ENCODE assay signal across 34 cellular contexts in the genomic region with DNA sequence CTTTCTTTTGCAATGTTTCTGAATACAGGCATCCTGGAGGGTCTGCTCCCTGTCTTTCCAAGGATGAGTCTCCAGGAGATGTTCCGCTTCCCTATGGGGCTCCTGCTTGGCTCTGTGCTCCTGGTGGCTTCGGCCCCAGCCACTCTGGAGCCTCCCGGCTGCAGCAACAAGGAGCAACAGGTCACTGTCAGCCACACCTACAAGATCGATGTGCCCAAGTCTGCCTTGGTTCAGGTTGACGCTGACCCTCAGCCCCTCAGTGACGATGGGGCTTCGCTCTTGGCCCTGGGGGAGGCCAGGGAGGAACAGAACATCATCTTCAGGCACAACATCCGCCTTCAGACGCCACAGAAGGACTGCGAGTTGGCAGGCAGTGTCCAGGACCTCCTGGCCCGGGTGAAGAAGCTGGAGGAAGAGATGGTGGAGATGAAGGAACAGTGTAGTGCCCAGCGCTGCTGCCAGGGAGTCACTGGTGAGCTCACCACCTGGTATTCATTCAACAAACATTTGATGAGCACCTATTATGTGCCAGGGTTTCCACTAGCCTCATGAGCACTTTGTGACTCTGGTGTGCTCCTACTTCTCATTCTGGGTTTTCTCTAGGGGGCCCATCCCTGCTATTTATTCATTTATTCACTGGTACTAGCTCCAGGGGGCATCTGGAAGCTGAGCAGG. TPM values are rescaled to one million over a fixed set of nuclear protein-coding genes. Genes with fewer than 3 reads are reported as not detected.
"Had no signal": no experiment of that assay in that cellular context is flagged by ENCODE, and none has a peak within 500 bp of the region (broad histone marks: within the 10 kb centered on the region; RNA-seq: fewer than 3 reads in every experiment).

No MANE protein-coding gene starts in this region.

- H3K36me3 ChIP-seq: ascending aorta, breast epithelium, cardiac muscle cell, gastroesophageal sphincter, heart right ventricle had no signal

- H3K27me3 ChIP-seq: ascending aorta, breast epithelium, cardiac muscle cell, gastroesophageal sphincter had no signal

- H3K4me3 Mint-ChIP-seq: activated CD4-positive, alpha-beta memory T cell treated with anti-CD3 and anti-CD28 coated beads for 36 hours; activated CD4-positive, alpha-beta T cell treated with anti-CD3 and anti-CD28 coated beads for 36 hours; activated CD4-positive, alpha-beta T cell treated with anti-CD3 and anti-CD28 coated beads, Interleukin-2, amount 10 ng/mL, durations not matched to agents 24 days and 14 days; activated CD8-positive, alpha-beta memory T cell treated with anti-CD3 and anti-CD28 coated beads, Interleukin-2, amount 10 ng/mL, durations not matched to agents 7 days and 5 days; activated CD8-positive, alpha-beta T cell treated with anti-CD3 and anti-CD28 coated beads, Interleukin-2, amount 10 ng/mL, durations not matched to agents 7 days and 5 days; activated naive CD4-positive, alpha-beta T cell treated with anti-CD3 and anti-CD28 coated beads for 36 hours; activated naive CD4-positive, alpha-beta T cell treated with anti-CD3 and anti-CD28 coated beads, Interleukin-2, amount 50 U/mL, for 24 hours; activated naive CD8-positive, alpha-beta T cell treated with anti-CD3 and anti-CD28 coated beads for 36 hours; activated naive CD8-positive, alpha-beta T cell treated with anti-CD3 and anti-CD28 coated beads, Interleukin-2, amount 50 U/mL, for 24 hours; activated T-helper 1 cell treated with anti-CD3 and anti-CD28 coated beads, Interleukin-12 subunit alpha, Interleukin-12 subunit beta, Interleukin-2, Interleukin-4 antibody, amounts not matched to agents 30 ng/mL and 10 ng/mL and 1 ng/mL, durations not matched to agents 14 hours and 24 hours and 36 hours; brain; central memory CD8-positive, alpha-beta T cell; dendritic cell treated with granulocyte-macrophage colony-stimulating factor and Interleukin-4, amounts not matched to agents 40 ng/mL and 50 ng/mL, for 4 days; endodermal cell had no signal

- H3K4me1 ChIP-seq: ascending aorta, breast epithelium had no signal

- H3K4me3 ChIP-seq: ascending aorta, breast epithelium, cardiac muscle cell, coronary artery, dorsolateral prefrontal cortex, gastroesophageal sphincter, heart right ventricle had no signal

- H3K9me3 Mint-ChIP-seq: activated CD4-positive, alpha-beta memory T cell treated with anti-CD3 and anti-CD28 coated beads for 36 hours; activated CD4-positive, alpha-beta T cell treated with anti-CD3 and anti-CD28 coated beads, Interleukin-2, amount 10 ng/mL, durations not matched to agents 24 days and 14 days; activated naive CD4-positive, alpha-beta T cell treated with anti-CD3 and anti-CD28 coated beads for 36 hours; activated naive CD4-positive, alpha-beta T cell treated with anti-CD3 and anti-CD28 coated beads, Interleukin-2, amount 50 U/mL, for 24 hours; activated naive CD8-positive, alpha-beta T cell treated with anti-CD3 and anti-CD28 coated beads for 36 hours; activated naive CD8-positive, alpha-beta T cell treated with anti-CD3 and anti-CD28 coated beads, Interleukin-2, amount 50 U/mL, for 24 hours; activated T-helper 1 cell treated with anti-CD3 and anti-CD28 coated beads, Interleukin-12 subunit alpha, Interleukin-12 subunit beta, Interleukin-2, Interleukin-4 antibody, amounts not matched to agents 30 ng/mL and 10 ng/mL and 1 ng/mL, durations not matched to agents 14 hours and 24 hours and 36 hours; activated T-helper 2 cell treated with anti-CD3 and anti-CD28 coated beads, Interferon-gamma antibody, Interleukin-2, Interleukin-4, amounts not matched to agents 10 μg/mL and 5 μg/mL and 100 μg/mL, durations not matched to agents 14 hours and 24 hours and 36 hours; brain; central memory CD8-positive, alpha-beta T cell; dendritic cell treated with granulocyte-macrophage colony-stimulating factor and Interleukin-4, amounts not matched to agents 40 ng/mL and 50 ng/mL, for 4 days; endodermal cell had no signal

- H3K27me3 Mint-ChIP-seq: dendritic cell treated with granulocyte-macrophage colony-stimulating factor and Interleukin-4, amounts not matched to agents 40 ng/mL and 50 ng/mL, for 4 days had no signal

- H3K36me3 Mint-ChIP-seq: activated CD4-positive, alpha-beta memory T cell treated with anti-CD3 and anti-CD28 coated beads for 36 hours; activated CD8-positive, alpha-beta memory T cell treated with anti-CD3 and anti-CD28 coated beads, Interleukin-2, amount 10 ng/mL, durations not matched to agents 7 days and 5 days; activated naive CD4-positive, alpha-beta T cell treated with anti-CD3 and anti-CD28 coated beads, Interleukin-2, amount 50 U/mL, for 24 hours; activated naive CD8-positive, alpha-beta T cell treated with anti-CD3 and anti-CD28 coated beads for 36 hours; brain had no signal

- DNase-seq: activated CD4-positive, alpha-beta memory T cell treated with anti-CD3 and anti-CD28 coated beads for 36 hours; activated CD4-positive, alpha-beta T cell treated with anti-CD3 and anti-CD28 coated beads for 36 hours; activated CD4-positive, alpha-beta T cell treated with anti-CD3 and anti-CD28 coated beads, Interleukin-2, amount 10 ng/mL, durations not matched to agents 24 days and 14 days; activated CD4-positive, CD25-positive, alpha-beta regulatory T cell; activated CD4-positive, CD25-positive, alpha-beta regulatory T cell treated with anti-CD3 and anti-CD28 coated beads, Interleukin-2, amount 50 U/mL, for 72 hours; activated CD8-positive, alpha-beta memory T cell treated with anti-CD3 and anti-CD28 coated beads, Interleukin-2, amount 10 ng/mL, durations not matched to agents 7 days and 5 days; activated CD8-positive, alpha-beta memory T cell treated with anti-CD3 and anti-CD28 coated beads, Interleukin-2, amount 50 U/mL, for 4 hours; activated CD8-positive, alpha-beta T cell treated with anti-CD3 and anti-CD28 coated beads, Interleukin-2, amount 10 ng/mL, durations not matched to agents 7 days and 5 days; activated effector memory CD4-positive, alpha-beta T cell treated with anti-CD3 and anti-CD28 coated beads, Interleukin-2, amount 50 U/mL, for 16 hours; activated naive CD4-positive, alpha-beta T cell treated with anti-CD3 and anti-CD28 coated beads for 36 hours; activated naive CD8-positive, alpha-beta T cell treated with anti-CD3 and anti-CD28 coated beads for 36 hours; activated naive CD8-positive, alpha-beta T cell treated with anti-CD3 and anti-CD28 coated beads, Interleukin-2, amount 50 U/mL, for 24 hours; activated T-cell treated with anti-CD3 and anti-CD28 coated beads, Interleukin-2, amount 50 U/mL, for 1 hour; activated T-cell treated with anti-CD3 and anti-CD28 coated beads, Interleukin-2, amount 50 U/mL, for 48 hours; dorsolateral prefrontal cortex; effector memory CD4-positive, alpha-beta T cell; endodermal cell; foreskin melanocyte; heart right ventricle; T-helper 2 cell had no signal

- H3K27ac Mint-ChIP-seq: activated CD4-positive, alpha-beta memory T cell treated with anti-CD3 and anti-CD28 coated beads for 36 hours; activated CD4-positive, alpha-beta T cell treated with anti-CD3 and anti-CD28 coated beads for 36 hours; activated CD4-positive, alpha-beta T cell treated with anti-CD3 and anti-CD28 coated beads, Interleukin-2, amount 10 ng/mL, durations not matched to agents 24 days and 14 days; activated CD8-positive, alpha-beta memory T cell treated with anti-CD3 and anti-CD28 coated beads, Interleukin-2, amount 10 ng/mL, durations not matched to agents 7 days and 5 days; activated CD8-positive, alpha-beta T cell treated with anti-CD3 and anti-CD28 coated beads, Interleukin-2, amount 10 ng/mL, durations not matched to agents 7 days and 5 days; activated naive CD4-positive, alpha-beta T cell treated with anti-CD3 and anti-CD28 coated beads for 36 hours; activated naive CD4-positive, alpha-beta T cell treated with anti-CD3 and anti-CD28 coated beads, Interleukin-2, amount 50 U/mL, for 24 hours; activated naive CD8-positive, alpha-beta T cell treated with anti-CD3 and anti-CD28 coated beads for 36 hours; activated naive CD8-positive, alpha-beta T cell treated with anti-CD3 and anti-CD28 coated beads, Interleukin-2, amount 50 U/mL, for 24 hours; activated T-helper 1 cell treated with anti-CD3 and anti-CD28 coated beads, Interleukin-12 subunit alpha, Interleukin-12 subunit beta, Interleukin-2, Interleukin-4 antibody, amounts not matched to agents 30 ng/mL and 10 ng/mL and 1 ng/mL, durations not matched to agents 14 hours and 24 hours and 36 hours; activated T-helper 2 cell treated with anti-CD3 and anti-CD28 coated beads, Interferon-gamma antibody, Interleukin-2, Interleukin-4, amounts not matched to agents 10 μg/mL and 5 μg/mL and 100 μg/mL, durations not matched to agents 14 hours and 24 hours and 36 hours; dendritic cell treated with granulocyte-macrophage colony-stimulating factor and Interleukin-4, amounts not matched to agents 40 ng/mL and 50 ng/mL, for 4 days; endodermal cell had no signal

- H3K27ac ChIP-seq: ascending aorta, breast epithelium, cardiac muscle cell, coronary artery, dorsolateral prefrontal cortex, gastroesophageal sphincter, heart right ventricle had no signal

- H3K9me3 ChIP-seq: ascending aorta, breast epithelium, gastroesophageal sphincter, heart right ventricle had no signal

- ATAC-seq: activated CD4-positive, alpha-beta T cell treated with anti-CD3 and anti-CD28 coated beads for 36 hours; activated CD8-positive, alpha-beta memory T cell treated with anti-CD3 and anti-CD28 coated beads, Interleukin-2, amount 10 ng/mL, durations not matched to agents 7 days and 5 days; activated CD8-positive, alpha-beta T cell treated with anti-CD3 and anti-CD28 coated beads, Interleukin-2, amount 10 ng/mL, durations not matched to agents 7 days and 5 days; activated naive CD8-positive, alpha-beta T cell treated with anti-CD3 and anti-CD28 coated beads, Interleukin-2, amount 50 U/mL, for 24 hours; esophagus mucosa; gastroesophageal sphincter; heart right ventricle had no signal

RNA-seq across cellular contexts. Expression of a gene that starts 9.9 kb away (rescaled TPM):
- total RNA-seq: activated CD4-positive, alpha-beta T cell treated with anti-CD3 and anti-CD28 coated beads, Interleukin-2, amount 10 ng/mL, durations not matched to agents 24 days and 14 days; activated CD8-positive, alpha-beta memory T cell treated with anti-CD3 and anti-CD28 coated beads, Interleukin-2, amount 10 ng/mL, durations not matched to agents 7 days and 5 days; activated CD8-positive, alpha-beta T cell treated with anti-CD3 and anti-CD28 coated beads, Interleukin-2, amount 10 ng/mL, durations not matched to agents 7 days and 5 days; activated naive CD4-positive, alpha-beta T cell treated with anti-CD3 and anti-CD28 coated beads for 36 hours; activated T-helper 1 cell treated with anti-CD3 and anti-CD28 coated beads, Interleukin-12 subunit alpha, Interleukin-12 subunit beta, Interleukin-2, Interleukin-4 antibody, amounts not matched to agents 30 ng/mL and 10 ng/mL and 1 ng/mL, durations not matched to agents 14 hours and 24 hours and 36 hours; activated T-helper 2 cell treated with anti-CD3 and anti-CD28 coated beads, Interferon-gamma antibody, Interleukin-2, Interleukin-4, amounts not matched to agents 10 μg/mL and 5 μg/mL and 100 μg/mL, durations not matched to agents 14 hours and 24 hours and 36 hours; cardiac muscle cell; epithelial cell of proximal tubule; esophagus mucosa; T-helper 1 cell treated with Interleukin-12 subunit alpha and Interleukin-12 subunit beta and Interleukin-4 antibody, amounts not matched to agents 30 ng/mL and 1 ng/mL, for 36 hours had no signal
- polyA plus RNA-seq: cardiac muscle cell had no signal
